ENCODE assay signal across 16 cellular contexts in genomic region chr6:15391500-15391899, GRCh38.
DNase-seq lines count a peak whose midpoint lies in the region; ATAC-seq and TF ChIP-seq lines count a peak whose summit lies in the region.
"Had no signal": no experiment of that assay in that cellular context is flagged by ENCODE, and none has a peak within 500 bp of the region (broad histone marks: within the 10 kb centered on the region; RNA-seq: fewer than 3 reads in every experiment).

No MANE protein-coding gene starts in this region.

- H3K27me3 ChIP-seq in mammary epithelial cell (ENCODE audit: insufficient read depth, low read length) (no peaks in the 10 kb centered on the region), muscle layer of colon (ENCODE audit: control insufficient read depth in 1 of 2, insufficient read depth in 2 of 2, low read length in 2 of 2) (no peaks in the 10 kb centered on the region)
- H3K27me3 ChIP-seq: body of pancreas had no signal

- H3K4me1 Mint-ChIP-seq in MCF 10A (ENCODE audit: insufficient read depth, unreplicated experiment), result peaks cover 24% of the 10 kb centered on the region
- H3K4me1 Mint-ChIP-seq in activated CD8-positive, alpha-beta T cell treated with anti-CD3 and anti-CD28 coated beads for 36 hours (ENCODE audit: low read depth), result peaks cover 66% of the 10 kb centered on the region

- intact Hi-C loops in MCF 10A (cut with micrococcal nuclease), result loop anchor here (5.0 kb wide), 1 partner anchor 144 kb away; the partner anchor contains the start of gene JARID2
- intact Hi-C loops in mammary epithelial cell (cut with micrococcal nuclease), result loop anchor here (2.0 kb wide), 1 partner anchor 143 kb away; no protein-coding TSS in a partner anchor
- intact Hi-C loops in activated CD8-positive, alpha-beta T cell treated with anti-CD3 and anti-CD28 coated beads for 36 hours (cut with micrococcal nuclease), result loop anchor here (10.0 kb wide), 1 partner anchor 137 kb away; no protein-coding TSS in a partner anchor

- H3K27me3 Mint-ChIP-seq in MCF 10A (ENCODE audit: insufficient read depth, unreplicated experiment), result no peaks in the 10 kb centered on the region
- H3K27me3 Mint-ChIP-seq in activated CD8-positive, alpha-beta T cell treated with anti-CD3 and anti-CD28 coated beads for 36 hours, result no peaks in the 10 kb centered on the region
- H3K27me3 Mint-ChIP-seq: natural killer cell treated with Interleukin-12 subunit alpha and Interleukin-12 subunit beta and Interleukin-15 and Interleukin-18, amount 100 ng/mL, for 72 hours had no signal

- no peaks in the 10 kb centered on the region for H3K36me3 ChIP-seq in mammary epithelial cell (ENCODE audit: insufficient read depth, low read length)
- no peaks in the 10 kb centered on the region for H3K36me3 ChIP-seq in muscle layer of colon (ENCODE audit: insufficient read depth, low read length)

- DNase-seq in MCF 10A (ENCODE audit: unreplicated experiment) (no peak), mammary epithelial cell (no peak), GM19238 (ENCODE audit: insufficient read length, low spot score) (no peak), NCI-H1105 (lab: John Stamatoyannopoulos, UW) (no peak)
- no peak for DNase-seq in activated CD8-positive, alpha-beta T cell treated with anti-CD3 and anti-CD28 coated beads for 36 hours
- no peak for DNase-seq in NK-92 treated with Interleukin-12 subunit alpha and Interleukin-12 subunit beta, amount 100 ng/mL, for 24 hours (lab: John Stamatoyannopoulos, UW)
- DNase-seq: body of pancreas; DMS153; HCEC 1CT; NCI-H2029; NCI-H526 treated with DMSO at 0.1 percent for 48 hours; stimulated activated CD4-positive, alpha-beta T cell treated with anti-CD3 and anti-CD28 coated beads, Interleukin-15, amount 100 ng/mL, for 24 hours had no signal

- BruUV-seq in MCF 10A (replicated peaks; lab: Mats Ljungman, UMichigan), result no TSS peak
- BruUV-seq in mammary epithelial cell (replicated peaks; lab: Mats Ljungman, UMichigan), result no TSS peak

- H3K27ac ChIP-seq in mammary epithelial cell (ENCODE audit: insufficient read depth, low read depth, low read length) (no peak overlapping the region), muscle layer of colon (ENCODE audit: low read depth, low read length) (no peak overlapping the region)
- H3K27ac ChIP-seq: body of pancreas, coronary artery had no signal

- H3K4me1 ChIP-seq in mammary epithelial cell (ENCODE audit: insufficient read depth, low read length) (peaks cover 6% of the 10 kb centered on the region), muscle layer of colon (ENCODE audit: insufficient read depth, low read length) (peaks cover 33% of the 10 kb centered on the region)

- H4K20me1 ChIP-seq in mammary epithelial cell (ENCODE audit: insufficient read depth, low read length), result no peaks in the 10 kb centered on the region

- H3K9ac ChIP-seq in mammary epithelial cell (ENCODE audit: insufficient read depth, low read length) (no peak overlapping the region), muscle layer of colon (ENCODE audit: low read length) (peak overlapping the region; percentile 11)

- CTCF ChIA-PET in MCF 10A (lab: Yijun Ruan, JAX), result interaction anchor here (0.5 to 2.0 kb wide), 6 partner anchors 10 to 233 kb away, joined by 3 to 7 read pairs (median 4); no protein-coding TSS in a partner anchor
- CTCF ChIA-PET in mammary epithelial cell (lab: Charles Lee; ENCODE audit: low non-redundant PET), result no interaction called here
- CTCF ChIA-PET in activated CD8-positive, alpha-beta T cell treated with anti-CD3 and anti-CD28 coated beads for 36 hours (lab: Charles Lee), result interaction anchor here (1.3 to 3.3 kb wide), 6 partner anchors 9 to 101 kb away, joined by 3 to 28 read pairs (median 8); no protein-coding TSS in a partner anchor

- H3K4me3 ChIP-seq in mammary epithelial cell (replicated peaks in 1 of 3; ENCODE audit: insufficient read depth in 1 of 3, low read depth in 2 of 3, low read length in 3 of 3) (no peak overlapping the region), muscle layer of colon (ENCODE audit: low read depth in 1 of 2, low read length in 2 of 2) (no peak overlapping the region)
- H3K4me3 ChIP-seq: body of pancreas, coronary artery had no signal

- H3K36me3 Mint-ChIP-seq in MCF 10A (ENCODE audit: insufficient read depth, unreplicated experiment), result peaks cover 6% of the 10 kb centered on the region
- H3K36me3 Mint-ChIP-seq in activated CD8-positive, alpha-beta T cell treated with anti-CD3 and anti-CD28 coated beads for 36 hours (ENCODE audit: low read depth), result peaks cover 18% of the 10 kb centered on the region
- H3K36me3 Mint-ChIP-seq: natural killer cell treated with Interleukin-12 subunit alpha and Interleukin-12 subunit beta and Interleukin-15 and Interleukin-18, amount 100 ng/mL, for 72 hours had no signal

- ATAC-seq in activated CD8-positive, alpha-beta T cell treated with anti-CD3 and anti-CD28 coated beads for 36 hours, result no peak
- ATAC-seq: body of pancreas; natural killer cell treated with Interleukin-12 subunit alpha and Interleukin-12 subunit beta and Interleukin-15 and Interleukin-18, amount 100 ng/mL, for 72 hours; Panc1 had no signal

- no peak overlapping the region for H3K4me3 Mint-ChIP-seq in MCF 10A (ENCODE audit: unreplicated experiment)
- H3K4me3 Mint-ChIP-seq in activated CD8-positive, alpha-beta T cell treated with anti-CD3 and anti-CD28 coated beads for 36 hours, result no peak overlapping the region
- H3K4me3 Mint-ChIP-seq: natural killer cell treated with Interleukin-12 subunit alpha and Interleukin-12 subunit beta and Interleukin-15 and Interleukin-18, amount 100 ng/mL, for 72 hours had no signal

- no peak overlapping the region for H3K4me2 ChIP-seq in mammary epithelial cell (ENCODE audit: insufficient read depth, low read depth, low read length)

- no peak overlapping the region for H2AFZ ChIP-seq in mammary epithelial cell (ENCODE audit: low read depth, low read length)

- WGBS in mammary epithelial cell (ENCODE audit: low coverage, missing lambda C conversion rate), result 10% methylated on average over 1 of the region's 1 CpG

- in situ Hi-C loops in mammary epithelial cell (cut with MboI; ENCODE audit: low sequenced_read_pairs in 2 of 2), result no loop called here

- dilution Hi-C loops in mammary epithelial cell (cut with HindIII; ENCODE audit: low sequenced_read_pairs), result loop anchor here (5.0 kb wide), 1 partner anchor 39 kb away; no protein-coding TSS in a partner anchor

- H3K9me3 ChIP-seq in mammary epithelial cell (replicated peaks; ENCODE audit: insufficient read depth, low read length), result no peaks in the 10 kb centered on the region
- H3K9me3 ChIP-seq in muscle layer of colon (ENCODE audit: low read length), result no peaks in the 10 kb centered on the region
- H3K9me3 ChIP-seq: body of pancreas had no signal

- TF ChIP-seq CTCF in MCF 10A (IDR thresholded peaks at IDR 0.05; ENCODE audit: unreplicated experiment), result no peak
- TF ChIP-seq CTCF in mammary epithelial cell (conservative IDR thresholded peaks at IDR 0.05 in 1 of 2, IDR thresholded peaks at IDR 0.05 in 1 of 2; ENCODE audit: extremely low read depth in 1 of 2, insufficient read depth in 1 of 2, low read depth in 1 of 2, low read length in 2 of 2), result no peak
- TF ChIP-seq CTCF in activated CD8-positive, alpha-beta T cell treated with anti-CD3 and anti-CD28 coated beads for 36 hours (IDR thresholded peaks at IDR 0.05), result no peak

- H3K27ac Mint-ChIP-seq in MCF 10A (ENCODE audit: low read depth, unreplicated experiment), result peak overlapping the region; percentile 41
- H3K27ac Mint-ChIP-seq in activated CD8-positive, alpha-beta T cell treated with anti-CD3 and anti-CD28 coated beads for 36 hours, result peak overlapping the region; percentile 9

- no peaks in the 10 kb centered on the region for H3K9me3 Mint-ChIP-seq in MCF 10A (ENCODE audit: unreplicated experiment)
- H3K9me3 Mint-ChIP-seq in activated CD8-positive, alpha-beta T cell treated with anti-CD3 and anti-CD28 coated beads for 36 hours, result no peaks in the 10 kb centered on the region
- H3K9me3 Mint-ChIP-seq: natural killer cell treated with Interleukin-12 subunit alpha and Interleukin-12 subunit beta and Interleukin-15 and Interleukin-18, amount 100 ng/mL, for 72 hours had no signal

- peaks cover 99% of the 10 kb centered on the region for H3K79me2 ChIP-seq in mammary epithelial cell (ENCODE audit: insufficient read depth, low read length)

- POLR2A ChIA-PET in MCF 10A (lab: Yijun Ruan, JAX), result no interaction called here
- POLR2A ChIA-PET in activated CD8-positive, alpha-beta T cell treated with anti-CD3 and anti-CD28 coated beads for 36 hours (lab: Charles Lee), result no interaction called here
